Comparison of ENCODE assay signal across 8 cellular contexts in the genomic region with DNA sequence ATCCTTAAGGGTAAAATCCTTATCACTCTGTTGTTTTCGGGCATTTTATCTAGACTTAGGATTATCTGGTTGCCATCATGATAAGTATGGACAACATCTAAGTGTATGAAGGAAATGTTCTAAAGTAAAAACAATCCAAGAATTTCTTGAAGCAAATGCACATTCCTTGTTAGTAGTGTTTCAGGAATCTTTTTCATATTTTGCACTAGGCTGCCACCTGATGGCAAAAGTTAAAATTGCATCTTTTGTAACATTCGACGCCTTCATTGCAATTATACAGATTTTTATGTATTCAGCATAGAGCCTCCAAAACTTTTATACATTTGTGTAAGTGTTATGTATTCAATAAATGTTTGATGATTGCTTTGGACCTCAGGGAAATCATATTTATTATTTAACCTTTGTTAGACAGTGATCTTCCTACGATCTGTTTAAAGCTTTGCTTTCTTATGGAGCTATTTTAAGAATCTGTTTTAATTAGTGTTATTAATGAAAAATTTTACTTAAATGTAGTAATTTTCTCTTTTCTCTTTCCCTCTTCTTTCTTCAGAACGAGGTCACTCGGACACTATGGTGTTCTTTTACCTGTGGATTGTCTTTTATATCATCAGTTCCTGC. TPM values are rescaled to one million over a fixed set of nuclear protein-coding genes. Genes with fewer than 3 reads are reported as not detected.
DNase-seq lines count a peak whose midpoint lies in the region; ATAC-seq, FAIRE-seq and TF ChIP-seq lines count a peak whose summit lies in the region.

No MANE protein-coding gene starts in this region.

- no peak overlapping the region for H3K27ac ChIP-seq in suprapubic skin

- no peak overlapping the region for H3K27ac Mint-ChIP-seq in CD14-positive monocyte

- no peak overlapping the region for H3K4me3 ChIP-seq in astrocyte of the cerebellum (ENCODE audit: low read depth, low read length)
- H3K4me3 ChIP-seq in suprapubic skin, result no peak overlapping the region

- no peaks in the 10 kb centered on the region for H3K9me3 ChIP-seq in suprapubic skin

- no peaks in the 10 kb centered on the region for H3K4me1 ChIP-seq in suprapubic skin

- peaks cover 11% of the 10 kb centered on the region for H3K4me1 Mint-ChIP-seq in CD14-positive monocyte

- peak; percentile 84 for FAIRE-seq in GM12892 (lab: Jason Lieb, UNC)

- no peak for ATAC-seq in GM21528 (IDR thresholded peaks at IDR 0.05; ENCODE audit: low FRiP score, unreplicated experiment)

- in situ Hi-C loops in astrocyte of the cerebellum (cut with HindIII; ENCODE audit: low sequenced_read_pairs), result no loop called here

- intact Hi-C loops in CD14-positive monocyte (cut with micrococcal nuclease), result loop anchor here (5.0 kb wide), 3 partner anchors 331 to 346 kb away; no protein-coding TSS in a partner anchor

- peaks cover 15 to 17% of the 10 kb centered on the region in 2 donors for H3K36me3 Mint-ChIP-seq in CD14-positive monocyte

- peaks cover 16% of the 10 kb centered on the region for H3K36me3 ChIP-seq in suprapubic skin

- TF ChIP-seq POLR2A in GM12892 (IDR thresholded peaks at IDR 0.05; ENCODE audit: low read depth, low read length), result no peak
- no peak for TF ChIP-seq POLR2A in suprapubic skin (IDR thresholded peaks at IDR 0.05)

- H3K4me3 Mint-ChIP-seq in CD14-positive monocyte, result no peak overlapping the region

- H3K9me3 Mint-ChIP-seq in CD14-positive monocyte, result no peaks in the 10 kb centered on the region

- DNase-seq in CD14-positive monocyte (ENCODE audit: low spot score), result no peak
- no peak for DNase-seq in GM12892 (ENCODE audit: insufficient read length)
- DNase-seq in NCI-H2196 (lab: John Stamatoyannopoulos, UW; ENCODE audit: unreplicated experiment), result peak; percentile 67
- peak; percentile 47 for DNase-seq in astrocyte of the cerebellum (ENCODE audit: low read depth)
- DNase-seq in inferior parietal cortex (ENCODE audit: extremely low spot score), result peak; percentile 94
- DNase-seq in suprapubic skin (ENCODE audit: low spot score in 2 of 2), result no peak
- DNase-seq in activated T-cell treated with anti-CD3 and anti-CD28 coated beads for 4 hours, result no peak

- no peak for TF ChIP-seq EP300 in suprapubic skin (IDR thresholded peaks at IDR 0.05)

- WGBS in suprapubic skin, result 28% methylated on average over 6 of the region's 6 CpGs

- H3K27me3 Mint-ChIP-seq in CD14-positive monocyte (ENCODE audit: low read depth in 3 of 3), result peaks cover 0 to 2% (median 0%) of the 10 kb centered on the region in 3 donors

- H3K27me3 ChIP-seq in suprapubic skin, result no peaks in the 10 kb centered on the region

- TF ChIP-seq CTCF in CD14-positive monocyte (IDR thresholded peaks at IDR 0.05) (peak; percentile 90), astrocyte of the cerebellum (IDR thresholded peaks at IDR 0.05; ENCODE audit: low read depth, low read length, missing control alignments) (peak; percentile 41), suprapubic skin (IDR thresholded peaks at IDR 0.05) (peak; percentile 52 to 58)

RNA-seq across cellular contexts. Expression of a gene that starts 49.4 kb away (rescaled TPM):
- not detected for polyA plus RNA-seq in CD14-positive monocyte
- polyA plus RNA-seq in GM12892 (2012; ENCODE audit: missing spikeins), result 0.40 TPM
- 1 to 10 TPM; 1.8 to 7.9 (median 5.5) TPM for total RNA-seq in suprapubic skin

Comparison
In these comparisons a context has a peak if more than half of its experiments do, and no peak if none do; other contexts are left out.
1. DNase-seq: peak in NCI-H2196 (single experiment), astrocyte of the cerebellum (single experiment) and inferior parietal cortex (single experiment); none in CD14-positive monocyte (single experiment), GM12892 (single experiment), suprapubic skin (0 of 2) and activated T-cell treated with anti-CD3 and anti-CD28 coated beads for 4 hours (single experiment).
2. Peak in every context shown above with its lines, with median percentiles within 50 percentile points of each other: CTCF ChIP-seq.